9 cellular contexts compared by ENCODE assay signal in the genomic region with DNA sequence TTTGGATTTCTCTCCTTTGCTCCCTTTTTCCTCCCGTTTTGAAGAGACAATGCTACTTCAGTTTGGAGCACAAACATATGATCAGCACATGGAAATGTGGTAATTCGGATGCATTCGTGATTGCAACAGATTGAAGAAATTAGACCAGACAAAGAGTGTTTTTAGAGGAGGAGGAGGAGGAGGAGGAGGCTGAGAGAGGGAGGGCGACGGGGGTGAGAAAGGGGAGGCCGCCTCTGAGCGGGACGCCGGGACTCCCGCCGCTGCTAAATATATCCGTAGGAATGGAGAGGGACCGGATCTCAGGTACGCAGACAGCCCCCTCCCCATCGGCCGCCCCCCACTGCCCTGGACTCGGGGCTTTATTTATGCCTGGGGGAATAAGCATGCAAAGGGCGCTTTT.
DNase-seq lines count a peak whose midpoint lies in the region; ATAC-seq, FAIRE-seq and TF ChIP-seq lines count a peak whose summit lies in the region.
"Had no signal": no experiment of that assay in that cellular context is flagged by ENCODE, and none has a peak within 500 bp of the region (broad histone marks: within the 10 kb centered on the region; RNA-seq: fewer than 3 reads in every experiment).

No MANE protein-coding gene starts in this region.

- no peaks in the 10 kb centered on the region for H3K79me2 ChIP-seq in OCI-LY1 (ENCODE audit: insufficient read depth, low read length)

- H3K36me3 ChIP-seq in OCI-LY1 (ENCODE audit: insufficient read depth, low read length) (no peaks in the 10 kb centered on the region), esophagus muscularis mucosa (no peaks in the 10 kb centered on the region), rectal smooth muscle tissue (ENCODE audit: control insufficient read depth, insufficient read depth, low read length) (no peaks in the 10 kb centered on the region)
- no peaks in the 10 kb centered on the region for H3K36me3 ChIP-seq in CD8-positive, alpha-beta T cell (ENCODE audit: insufficient read depth, low read length)

- intact Hi-C loops in esophagus muscularis mucosa (cut with DNase I), result no loop called here
- intact Hi-C loops in CD8-positive, alpha-beta T cell (cut with DNase I, micrococcal nuclease), result no loop called here

- H3K27me3 ChIP-seq in OCI-LY1 (ENCODE audit: insufficient read depth, low read length) (peaks cover 17% of the 10 kb centered on the region; the same call in 1 of the 2 replicates), esophagus muscularis mucosa (no peaks in the 10 kb centered on the region), rectal smooth muscle tissue (ENCODE audit: control insufficient read depth, insufficient read depth, low read length) (no peaks in the 10 kb centered on the region)
- no peaks in the 10 kb centered on the region for H3K27me3 ChIP-seq in CD8-positive, alpha-beta T cell (ENCODE audit: insufficient read depth, low read length)

- H3K9me3 Mint-ChIP-seq in endothelial cell (ENCODE audit: unreplicated experiment), result no peaks in the 10 kb centered on the region
- H3K9me3 Mint-ChIP-seq in CD8-positive, alpha-beta T cell, result no peaks in the 10 kb centered on the region
- H3K9me3 Mint-ChIP-seq: activated naive CD8-positive, alpha-beta T cell treated with anti-CD3 and anti-CD28 coated beads, Interleukin-2, amount 10 ng/mL, durations not matched to agents 7 days and 5 days had no signal

- no peak for ATAC-seq in CD8-positive, alpha-beta T cell

- H3K4me1 ChIP-seq in OCI-LY1 (ENCODE audit: insufficient read depth, low read length, severe bottlenecking), result peaks cover 71% of the 10 kb centered on the region
- H3K4me1 ChIP-seq in esophagus muscularis mucosa, result peaks cover 45 to 82% (median 79%) of the 10 kb centered on the region in 4 donors
- H3K4me1 ChIP-seq in rectal smooth muscle tissue (ENCODE audit: control insufficient read depth, insufficient read depth, low read length), result peaks cover 44% of the 10 kb centered on the region
- H3K4me1 ChIP-seq in CD8-positive, alpha-beta T cell (ENCODE audit: insufficient read depth, low read length), result peaks cover 42% of the 10 kb centered on the region

- no peak overlapping the region for H2AFZ ChIP-seq in OCI-LY1 (ENCODE audit: low read length)

- TF ChIP-seq POLR2A in esophagus muscularis mucosa (IDR thresholded peaks at IDR 0.05; ENCODE audit: low read depth), result peak; percentile 12

- POLR2A ChIA-PET in CD8-positive, alpha-beta T cell (lab: Charles Lee), result no interaction called here

- H3K27me3 Mint-ChIP-seq in endothelial cell (ENCODE audit: unreplicated experiment), result peaks cover 7% of the 10 kb centered on the region
- H3K27me3 Mint-ChIP-seq in CD8-positive, alpha-beta T cell (ENCODE audit: low read depth), result no peaks in the 10 kb centered on the region
- H3K27me3 Mint-ChIP-seq: activated naive CD8-positive, alpha-beta T cell treated with anti-CD3 and anti-CD28 coated beads, Interleukin-2, amount 10 ng/mL, durations not matched to agents 7 days and 5 days had no signal

- no peaks in the 10 kb centered on the region for H3K36me3 Mint-ChIP-seq in endothelial cell (ENCODE audit: low read depth, unreplicated experiment)
- no peaks in the 10 kb centered on the region for H3K36me3 Mint-ChIP-seq in CD8-positive, alpha-beta T cell
- H3K36me3 Mint-ChIP-seq: activated naive CD8-positive, alpha-beta T cell treated with anti-CD3 and anti-CD28 coated beads, Interleukin-2, amount 10 ng/mL, durations not matched to agents 7 days and 5 days had no signal

- TF ChIP-seq CTCF in OCI-LY1 (IDR thresholded peaks at IDR 0.05; ENCODE audit: low read length) (no peak), esophagus muscularis mucosa (IDR thresholded peaks at IDR 0.05) (no peak), endothelial cell (IDR thresholded peaks at IDR 0.05; ENCODE audit: unreplicated experiment) (no peak)
- no peak for TF ChIP-seq CTCF in CD8-positive, alpha-beta T cell (IDR thresholded peaks at IDR 0.05)

- H3K9me3 ChIP-seq in OCI-LY1 (ENCODE audit: low read length) (no peaks in the 10 kb centered on the region), esophagus muscularis mucosa (no peaks in the 10 kb centered on the region)
- no peaks in the 10 kb centered on the region for H3K9me3 ChIP-seq in CD8-positive, alpha-beta T cell (ENCODE audit: low read length)

- H3K4me3 Mint-ChIP-seq in endothelial cell (ENCODE audit: unreplicated experiment), result no peak overlapping the region
- no peak overlapping the region for H3K4me3 Mint-ChIP-seq in CD8-positive, alpha-beta T cell

- 36% methylated on average over 18 of the region's 18 CpGs for WGBS in esophagus muscularis mucosa

- H3K4me3 ChIP-seq in OCI-LY1 (ENCODE audit: low read depth, low read length, poor library complexity, severe bottlenecking) (peak overlapping the region; percentile 54), esophagus muscularis mucosa (peak overlapping the region; percentile 48 to 59 (median 56)), rectal smooth muscle tissue (ENCODE audit: low read length) (peak overlapping the region; percentile 73)
- no peak overlapping the region for H3K4me3 ChIP-seq in CD8-positive, alpha-beta T cell (ENCODE audit: low read depth, low read length)

- peaks cover 34% of the 10 kb centered on the region for H3K4me1 Mint-ChIP-seq in endothelial cell (ENCODE audit: unreplicated experiment)
- H3K4me1 Mint-ChIP-seq in CD8-positive, alpha-beta T cell (ENCODE audit: low read depth), result peaks cover 27% of the 10 kb centered on the region

- no peak overlapping the region for H3K27ac Mint-ChIP-seq in endothelial cell (ENCODE audit: unreplicated experiment)
- no peak overlapping the region for H3K27ac Mint-ChIP-seq in CD8-positive, alpha-beta T cell

- no peak for TF ChIP-seq EP300 in esophagus muscularis mucosa (IDR thresholded peaks at IDR 0.05)

- H3K4me2 ChIP-seq in OCI-LY1 (ENCODE audit: low read length), result peak overlapping the region; percentile 55

- no peaks in the 10 kb centered on the region for H3K9me2 ChIP-seq in OCI-LY1 (ENCODE audit: low read depth, low read length)

- H3K9ac ChIP-seq in OCI-LY1 (ENCODE audit: low read length), result peak overlapping the region; percentile 59; the same call in 1 of the 2 replicates
- peak overlapping the region; percentile 51 for H3K9ac ChIP-seq in rectal smooth muscle tissue (ENCODE audit: low read length)

- H4K20me1 ChIP-seq in OCI-LY1 (ENCODE audit: insufficient read depth, low read length), result no peaks in the 10 kb centered on the region

- CTCF ChIA-PET in CD8-positive, alpha-beta T cell (lab: Charles Lee), result no interaction called here

- DNase-seq in ELR (ENCODE audit: low read depth) (peak; percentile 62), esophagus muscularis mucosa (ENCODE audit: extremely low spot score) (no peak), endothelial cell (ENCODE audit: low spot score) (no peak), urothelium cell line (ENCODE audit: low spot score) (no peak), kidney glomerular epithelial cell (lab: John Stamatoyannopoulos, UW) (no peak)
- no peak for DNase-seq in CD8-positive, alpha-beta T cell

- no peaks in the 10 kb centered on the region for H3F3A ChIP-seq in OCI-LY1 (ENCODE audit: insufficient read depth, low read length)

- H3K27ac ChIP-seq in OCI-LY1 (ENCODE audit: low read depth, low read length, poor library complexity, severe bottlenecking) (peak overlapping the region; percentile 76), esophagus muscularis mucosa (replicated peaks in 1 of 4) (peak overlapping the region; percentile 90 to 96 (median 92)), rectal smooth muscle tissue (ENCODE audit: low read depth, low read length) (peak overlapping the region; percentile 96)
- H3K27ac ChIP-seq in CD8-positive, alpha-beta T cell (ENCODE audit: low read depth, low read length), result no peak overlapping the region

- FAIRE-seq in urothelium cell line (lab: Jason Lieb, UNC), result no peak
